ENCODE assay signal across 7 cellular contexts in genomic region chr19:52237197-52237596, GRCh38.
"Had no signal": no experiment of that assay in that cellular context is flagged by ENCODE, and none has a peak within 500 bp of the region (broad histone marks: within the 10 kb centered on the region; RNA-seq: fewer than 3 reads in every experiment).

No MANE protein-coding gene starts in this region.

- H3K27ac ChIP-seq: PC-9, RWPE1 had no signal

- H3K4me3 ChIP-seq: K562, PC-9 had no signal

- H2AFZ ChIP-seq: PC-9 had no signal

- DNase-seq: NCI-H524 treated with DMSO at 0.1 percent for 48 hours, SIG-M5 had no signal

- H3K4me2 ChIP-seq: PC-9 had no signal

- ATAC-seq: activated naive CD8-positive, alpha-beta T cell treated with anti-CD3 and anti-CD28 coated beads, Interleukin-2, amount 50 U/mL, for 24 hours; Right ventricle myocardium inferior had no signal
